ENCODE assay signal across 8 cellular contexts in genomic region chr15:88257311-88257901, GRCh38.
DNase-seq lines count a peak whose midpoint lies in the region; ATAC-seq and TF ChIP-seq lines count a peak whose summit lies in the region.

No MANE protein-coding gene starts in this region.

- H3K27ac ChIP-seq in HUES6 (ENCODE audit: low read depth, low read length) = no peak overlapping the region
- peak overlapping the region; percentile 84 for H3K27ac ChIP-seq in cingulate gyrus (ENCODE audit: low read depth, low read length)

- H3K4me3 ChIP-seq in AG09309 (ENCODE audit: control insufficient read depth, low read depth, low read length) (peak overlapping the region; percentile 23), HUES6 (ENCODE audit: low read depth, low read length) (peak overlapping the region; percentile 65), neuron (ENCODE audit: low read length) (peak overlapping the region; percentile 2)

- H2AFZ ChIP-seq in neuron (ENCODE audit: low read depth, low read length) = no peak overlapping the region

- ATAC-seq in GM21515 (IDR thresholded peaks at IDR 0.05; ENCODE audit: unreplicated experiment) = no peak

- H3K9me3 ChIP-seq in HUES6 (ENCODE audit: control insufficient read depth, insufficient read depth, low read depth, low read length) (no peaks in the 10 kb centered on the region), neuron (ENCODE audit: low read length) (no peaks in the 10 kb centered on the region)

- H3K9ac ChIP-seq in HUES6 (ENCODE audit: low read length) = peak overlapping the region; percentile 54

- peaks cover 19% of the 10 kb centered on the region for H3K4me1 ChIP-seq in HUES6 (ENCODE audit: control insufficient read depth, insufficient read depth, low read length)
- peaks cover 11% of the 10 kb centered on the region for H3K4me1 ChIP-seq in neuron (ENCODE audit: insufficient read depth, low read length)

- H3K27me3 ChIP-seq in HUES6 (ENCODE audit: control insufficient read depth, insufficient read depth, low read length) (peaks cover 92% of the 10 kb centered on the region), neuron (ENCODE audit: insufficient read depth, low read length) (peaks cover 68% of the 10 kb centered on the region)

- POLR2A ChIA-PET in HEK293T (lab: Yijun Ruan, JAX) = no interaction called here

- CTCF ChIA-PET in HEK293T (lab: Yijun Ruan, JAX) = interaction anchor here (0.6 kb wide), 1 partner anchor 205 kb away, joined by 3 read pairs; no protein-coding TSS in a partner anchor

- H3K36me3 ChIP-seq in HUES6 (ENCODE audit: control insufficient read depth, insufficient read depth, low read length) (no peaks in the 10 kb centered on the region), neuron (ENCODE audit: insufficient read depth, low read length) (no peaks in the 10 kb centered on the region)

- TF ChIP-seq CTCF in AG09309 (IDR thresholded peaks at IDR 0.05; ENCODE audit: control insufficient read depth, insufficient read depth, low read depth, low read length, missing control alignments) = no peak

- DNase-seq in AG09309 (ENCODE audit: low read depth) (no peak), AG08396 (ENCODE audit: low spot score) (no peak), HEK293T (ENCODE audit: extremely low spot score) (no peak), NAMALWA (ENCODE audit: low spot score) (no peak)

TF ChIP-seq in HEK293T, 16 proteins besides CTCF, POLR2A, EP300 and RAD21:
- no peak for TF ChIP-seq CTBP1 (IDR thresholded peaks at IDR 0.05; ENCODE audit: borderline replicate concordance)
- no peak for TF ChIP-seq SP1 (IDR thresholded peaks at IDR 0.05)
- TF ChIP-seq LEF1 (IDR thresholded peaks at IDR 0.05; ENCODE audit: borderline replicate concordance) = no peak
- TF ChIP-seq FOXK2 (IDR thresholded peaks at IDR 0.05) = no peak
- TF ChIP-seq ELF4 (IDR thresholded peaks at IDR 0.05) = no peak
- no peak for TF ChIP-seq PKNOX1 (IDR thresholded peaks at IDR 0.05)
- no peak for TF ChIP-seq ZNF384 (IDR thresholded peaks at IDR 0.05)
- no peak for TF ChIP-seq FOXM1 (IDR thresholded peaks at IDR 0.05; ENCODE audit: borderline replicate concordance)
- no peak for TF ChIP-seq BHLHE40 (IDR thresholded peaks at IDR 0.05; ENCODE audit: borderline replicate concordance)
- no peak for TF ChIP-seq NFRKB (IDR thresholded peaks at IDR 0.05)
- no peak for TF ChIP-seq L3MBTL2 (conservative IDR thresholded peaks at IDR 0.05)
- no peak for TF ChIP-seq ARNT (IDR thresholded peaks at IDR 0.05)
- no peak for TF ChIP-seq FOXA1 (IDR thresholded peaks at IDR 0.05)
- no peak for TF ChIP-seq TARDBP (IDR thresholded peaks at IDR 0.05)
- TF ChIP-seq SUZ12 (IDR thresholded peaks at IDR 0.05) = no peak
- no peak for TF ChIP-seq HDGF (IDR thresholded peaks at IDR 0.05; ENCODE audit: borderline replicate concordance)
TF ChIP-seq in HEK293T: peak in this region for 0.

Comparison
In these comparisons a context has a peak if more than half of its experiments do, and no peak if none do; other contexts are left out.
1. H3K4me3 ChIP-seq: peak in every context shown above with its lines; median percentile 65 in HUES6; 23 in AG09309; 2 in neuron.